ENCODE assay signal across 8 cellular contexts in the genomic region with DNA sequence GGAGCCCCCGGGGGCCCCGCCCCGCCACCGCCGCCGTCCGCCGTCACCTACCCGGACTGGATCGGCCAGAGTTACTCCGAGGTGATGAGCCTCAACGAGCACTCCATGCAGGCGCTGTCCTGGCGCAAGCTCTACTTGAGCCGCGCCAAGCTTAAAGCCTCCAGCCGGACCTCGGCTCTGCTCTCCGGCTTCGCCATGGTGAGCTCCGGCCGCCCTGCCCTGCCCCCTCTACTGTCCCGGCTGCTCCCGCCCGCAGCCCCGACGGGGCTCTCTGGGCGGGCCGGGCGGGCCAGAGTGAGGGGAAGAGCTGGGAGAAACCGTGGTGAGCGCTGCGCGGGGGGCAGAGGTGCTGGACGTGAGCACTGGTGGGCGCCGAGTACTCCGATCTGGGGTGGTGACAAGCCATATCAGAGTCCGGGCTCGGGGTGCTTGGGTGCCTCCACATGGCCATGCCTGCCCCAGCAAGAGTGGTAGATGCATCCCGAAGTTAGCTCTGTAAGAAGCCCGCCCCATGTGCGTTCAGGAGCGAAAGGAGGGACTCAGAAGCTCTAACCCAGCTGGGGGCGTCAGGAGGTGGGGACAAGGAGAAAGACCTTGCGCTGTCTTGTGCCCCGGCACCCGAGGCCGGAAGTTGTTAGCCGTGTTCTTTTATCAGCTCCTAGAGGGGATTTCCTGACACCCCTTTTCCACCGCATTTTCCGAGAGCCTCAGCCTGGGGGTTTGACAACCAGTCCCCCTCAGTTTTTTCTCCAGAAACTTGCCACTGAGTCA. TPM values are rescaled to one million over a fixed set of nuclear protein-coding genes. Genes with fewer than 3 reads are reported as not detected.
DNase-seq lines count a peak whose midpoint lies in the region; ATAC-seq, FAIRE-seq and TF ChIP-seq lines count a peak whose summit lies in the region.

No MANE protein-coding gene starts in this region.

- peaks cover 46% of the 10 kb centered on the region for H3K4me1 ChIP-seq in HAP-1
- peaks cover 6% of the 10 kb centered on the region; the same call in 1 of the 2 replicates for H3K4me1 ChIP-seq in MM.1S (ENCODE audit: low read length)
- H3K4me1 ChIP-seq in kidney (ENCODE audit: control insufficient read depth in 1 of 2, insufficient read depth in 1 of 2, low read depth in 1 of 2, low read length in 2 of 2): peaks cover 7 to 19% of the 10 kb centered on the region in 2 donors

- peak overlapping the region; percentile 60; the same call in 1 of the 2 replicates for H3K4me2 ChIP-seq in MM.1S (ENCODE audit: low read depth, low read length)

- H3K27ac Mint-ChIP-seq in WTC11: peak overlapping the region; percentile 80

- no peaks in the 10 kb centered on the region for H4K20me1 ChIP-seq in MM.1S (ENCODE audit: insufficient read depth, low read length)

- CTCF ChIA-PET in WTC11 (lab: Charles Lee): interaction anchor here (1.0 to 6.6 kb wide), 18 partner anchors 9 to 127 kb away, joined by 3 to 67 read pairs (median 8); a partner anchor contains a TSS

- peaks cover 12% of the 10 kb centered on the region for H3K79me2 ChIP-seq in MM.1S (ENCODE audit: low read length)

- H2AFZ ChIP-seq in MM.1S (ENCODE audit: low read length): peak overlapping the region; percentile 35; the same call in 1 of the 2 replicates

- DNase-seq in HAP-1 (ENCODE audit: low spot score in 2 of 2): peak; percentile 59 to 77
- DNase-seq in MM.1S: peak; percentile 33
- peak; percentile 69 for DNase-seq in WTC11 (ENCODE audit: low spot score)
- peak; percentile 39 for DNase-seq in bronchial epithelial cell (ENCODE audit: low read depth)
- DNase-seq in kidney: peak; percentile 91
- DNase-seq in stimulated activated CD4-positive, alpha-beta T cell treated with anti-CD3 and anti-CD28 coated beads, Interleukin-1b, Interleukin-23, amount 100 ng/mL, for 1 hour (ENCODE audit: low read depth in 2 of 2): peak; percentile 75 to 79
- DNase-seq in NCI-H2196 treated with DMSO at 0.1 percent for 48 hours (lab: John Stamatoyannopoulos, UW; ENCODE audit: unreplicated experiment): no peak

- no peak for FAIRE-seq in bronchial epithelial cell (lab: Jason Lieb, UNC)
- FAIRE-seq in kidney (lab: Jason Lieb, UNC): no peak

- POLR2A ChIA-PET in WTC11 (lab: Charles Lee): interaction anchor here (0.6 to 4.3 kb wide), 14 partner anchors 11 to 184 kb away, joined by 3 to 73 read pairs (median 4); a partner anchor contains a TSS

- no peaks in the 10 kb centered on the region for H3K9me2 ChIP-seq in MM.1S (replicated peaks; ENCODE audit: insufficient read depth, low read length)

- H3K27ac ChIP-seq in MM.1S (ENCODE audit: low read length) (peak overlapping the region; percentile 41; the same call in 1 of the 2 replicates), kidney (ENCODE audit: low read depth in 2 of 2, low read length in 2 of 2) (peak overlapping the region; percentile 88 to 91)

- H3K36me3 ChIP-seq in HAP-1 (replicated peaks) (no peaks in the 10 kb centered on the region; the same call in 1 of the 2 replicates), MM.1S (replicated peaks; ENCODE audit: insufficient read depth, low read length) (no peaks in the 10 kb centered on the region), bronchial epithelial cell (ENCODE audit: control insufficient read depth, insufficient read depth, low read length) (no peaks in the 10 kb centered on the region), kidney (ENCODE audit: control insufficient read depth in 1 of 2, insufficient read depth in 2 of 2, low read length in 2 of 2) (no peaks in the 10 kb centered on the region)

- intact Hi-C loops in kidney (cut with DNase I): no loop called here

- peak overlapping the region; percentile 86 for H3K4me3 ChIP-seq in HAP-1
- peak overlapping the region; percentile 62 for H3K4me3 ChIP-seq in MM.1S (ENCODE audit: low read length)
- peak overlapping the region; percentile 72 for H3K4me3 ChIP-seq in bronchial epithelial cell (ENCODE audit: low read depth, low read length)
- peak overlapping the region; percentile 56 to 74 for H3K4me3 ChIP-seq in kidney (ENCODE audit: low read length in 2 of 2)

- no peaks in the 10 kb centered on the region for H3K27me3 Mint-ChIP-seq in WTC11 (ENCODE audit: low read depth)

- no peaks in the 10 kb centered on the region for H3K9me3 Mint-ChIP-seq in WTC11

- H3K4me1 Mint-ChIP-seq in WTC11: peaks cover 54% of the 10 kb centered on the region

- in situ Hi-C loops in HAP-1 (cut with MboI; ENCODE audit: low sequenced_read_pairs): no loop called here

- H3K36me3 Mint-ChIP-seq in WTC11: peaks cover 6% of the 10 kb centered on the region; the same call in 1 of the 2 replicates

- H3K9ac ChIP-seq in MM.1S (ENCODE audit: low read length): peak overlapping the region; percentile 55
- peak overlapping the region; percentile 17 to 65 for H3K9ac ChIP-seq in kidney (ENCODE audit: low read length in 2 of 2)

- ATAC-seq in WTC11: peak; percentile 33

- TF ChIP-seq CTCF in GM12873 (IDR thresholded peaks at IDR 0.05; ENCODE audit: insufficient read depth, low read depth, low read length, missing control alignments) (peak; percentile 4), MM.1S (IDR thresholded peaks at IDR 0.05; ENCODE audit: low read length) (0 out of 2 replicates have a peak, but pooled peaks have one; percentile 10), WTC11 (IDR thresholded peaks at IDR 0.05) (no peak), bronchial epithelial cell (IDR thresholded peaks at IDR 0.05; ENCODE audit: insufficient read depth, low read length, severe bottlenecking) (peak; percentile 9), kidney (IDR thresholded peaks at IDR 0.05; ENCODE audit: borderline replicate concordance, extremely low read depth, insufficient read depth) (no peak)

- H3K9me3 ChIP-seq in HAP-1 (no peaks in the 10 kb centered on the region), MM.1S (replicated peaks; ENCODE audit: insufficient read depth, low read length) (no peaks in the 10 kb centered on the region), kidney (ENCODE audit: control insufficient read depth in 1 of 2, low read length in 2 of 2) (no peaks in the 10 kb centered on the region)

- no peaks in the 10 kb centered on the region; the same call in 1 of the 2 replicates for H3F3A ChIP-seq in MM.1S (ENCODE audit: insufficient read depth, low read length)

- H3K27me3 ChIP-seq in HAP-1 (ENCODE audit: low read depth) (no peaks in the 10 kb centered on the region), MM.1S (replicated peaks; ENCODE audit: insufficient read depth, low read length) (no peaks in the 10 kb centered on the region), bronchial epithelial cell (ENCODE audit: control insufficient read depth, insufficient read depth, low read length) (no peaks in the 10 kb centered on the region)

- H3K4me3 Mint-ChIP-seq in WTC11: peak overlapping the region; percentile 81

TF ChIP-seq in WTC11, 78 proteins besides CTCF, POLR2A, EP300 and RAD21 (continues in another document):
- TF ChIP-seq TP53 (CRISPR knock-in tag; IDR thresholded peaks at IDR 0.05) (no peak), FOXP1 (CRISPR knock-in tag; IDR thresholded peaks at IDR 0.05; ENCODE audit: borderline replicate concordance) (peak; percentile 51; the same call in 1 of the 2 replicates), GABPB1 (CRISPR knock-in tag; IDR thresholded peaks at IDR 0.05) (0 out of 2 replicates have a peak, but pooled peaks have one; percentile 45), NR2C2 (CRISPR knock-in tag; IDR thresholded peaks at IDR 0.05) (no peak)
- TF ChIP-seq, protein P1, sequence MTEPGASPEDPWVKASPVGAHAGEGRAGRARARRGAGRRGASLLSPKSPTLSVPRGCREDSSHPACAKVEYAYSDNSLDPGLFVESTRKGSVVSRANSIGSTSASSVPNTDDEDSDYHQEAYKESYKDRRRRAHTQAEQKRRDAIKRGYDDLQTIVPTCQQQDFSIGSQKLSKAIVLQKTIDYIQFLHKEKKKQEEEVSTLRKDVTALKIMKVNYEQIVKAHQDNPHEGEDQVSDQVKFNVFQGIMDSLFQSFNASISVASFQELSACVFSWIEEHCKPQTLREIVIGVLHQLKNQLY (CRISPR knock-in tag; IDR thresholded peaks at IDR 0.05): no peak
- TF ChIP-seq, protein P2, sequence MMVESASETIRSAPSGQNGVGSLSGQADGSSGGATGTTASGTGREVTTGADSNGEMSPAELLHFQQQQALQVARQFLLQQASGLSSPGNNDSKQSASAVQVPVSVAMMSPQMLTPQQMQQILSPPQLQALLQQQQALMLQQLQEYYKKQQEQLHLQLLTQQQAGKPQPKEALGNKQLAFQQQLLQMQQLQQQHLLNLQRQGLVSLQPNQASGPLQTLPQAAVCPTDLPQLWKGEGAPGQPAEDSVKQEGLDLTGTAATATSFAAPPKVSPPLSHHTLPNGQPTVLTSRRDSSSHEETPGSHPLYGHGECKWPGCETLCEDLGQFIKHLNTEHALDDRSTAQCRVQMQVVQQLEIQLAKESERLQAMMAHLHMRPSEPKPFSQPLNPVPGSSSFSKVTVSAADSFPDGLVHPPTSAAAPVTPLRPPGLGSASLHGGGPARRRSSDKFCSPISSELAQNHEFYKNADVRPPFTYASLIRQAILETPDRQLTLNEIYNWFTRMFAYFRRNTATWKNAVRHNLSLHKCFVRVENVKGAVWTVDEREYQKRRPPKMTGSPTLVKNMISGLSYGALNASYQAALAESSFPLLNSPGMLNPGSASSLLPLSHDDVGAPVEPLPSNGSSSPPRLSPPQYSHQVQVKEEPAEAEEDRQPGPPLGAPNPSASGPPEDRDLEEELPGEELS (CRISPR knock-in tag; IDR thresholded peaks at IDR 0.05): no peak
- TF ChIP-seq, protein P3, sequence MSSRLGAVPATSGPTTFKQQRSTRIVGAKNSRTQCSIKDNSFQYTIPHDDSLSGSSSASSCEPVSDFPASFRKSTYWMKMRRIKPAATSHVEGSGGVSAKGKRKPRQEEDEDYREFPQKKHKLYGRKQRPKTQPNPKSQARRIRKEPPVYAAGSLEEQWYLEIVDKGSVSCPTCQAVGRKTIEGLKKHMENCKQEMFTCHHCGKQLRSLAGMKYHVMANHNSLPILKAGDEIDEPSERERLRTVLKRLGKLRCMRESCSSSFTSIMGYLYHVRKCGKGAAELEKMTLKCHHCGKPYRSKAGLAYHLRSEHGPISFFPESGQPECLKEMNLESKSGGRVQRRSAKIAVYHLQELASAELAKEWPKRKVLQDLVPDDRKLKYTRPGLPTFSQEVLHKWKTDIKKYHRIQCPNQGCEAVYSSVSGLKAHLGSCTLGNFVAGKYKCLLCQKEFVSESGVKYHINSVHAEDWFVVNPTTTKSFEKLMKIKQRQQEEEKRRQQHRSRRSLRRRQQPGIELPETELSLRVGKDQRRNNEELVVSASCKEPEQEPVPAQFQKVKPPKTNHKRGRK (CRISPR knock-in tag; IDR thresholded peaks at IDR 0.05; ENCODE audit: borderline replicate concordance): no peak

RNA-seq across cellular contexts. Expression of a gene that starts 0.7 kb away (rescaled TPM):
- 27.7 to 28.9 TPM (median 28.6 TPM) in 3 replicates for total RNA-seq in WTC11 (2021)
- 8.7 and 11.1 TPM in 2 replicates for total RNA-seq in bronchial epithelial cell
- total RNA-seq in kidney: 16.5 TPM
- polyA plus RNA-seq in kidney (ENCODE audit: insufficient read depth, low read depth, low replicate concordance): 18.2 TPM

RNA-seq across cellular contexts. Expression of a gene that starts 42.4 kb away (rescaled TPM):
- total RNA-seq in WTC11 (2021) (0.37 to 0.80 TPM (median 0.50 TPM) in 3 replicates), bronchial epithelial cell (0.79 and 1.7 TPM in 2 replicates), kidney (1.9 TPM)
- polyA plus RNA-seq in kidney (ENCODE audit: insufficient read depth, low read depth, low replicate concordance): 1.5 TPM

RNA-seq across cellular contexts. Expression of a gene that starts 46.2 kb away (rescaled TPM):
- 147 to 155 TPM (median 152 TPM) in 3 replicates for total RNA-seq in WTC11 (2021)
- 14.2 and 18.7 TPM in 2 replicates for total RNA-seq in bronchial epithelial cell
- total RNA-seq in kidney: 19.7 TPM
- 6.2 TPM for polyA plus RNA-seq in kidney (ENCODE audit: insufficient read depth, low read depth, low replicate concordance)

Comparison
In these comparisons a context has a peak if more than half of its experiments do, and no peak if none do; other contexts are left out.
1. CTCF ChIP-seq: peak in GM12873 (single experiment), MM.1S (single experiment) and bronchial epithelial cell (single experiment); none in WTC11 (single experiment) and kidney (single experiment).
2. Peak in every context shown above with its lines, with median percentiles within 50 percentile points of each other: H3K4me3 ChIP-seq.